ENCODE assay signal across 30 cellular contexts in genomic region chr12:107984973-107985372, GRCh38.
"Had no signal": no experiment of that assay in that cellular context is flagged by ENCODE, and none has a peak within 500 bp of the region (broad histone marks: within the 10 kb centered on the region; RNA-seq: fewer than 3 reads in every experiment).

No MANE protein-coding gene starts in this region.

- H3K4me3 ChIP-seq: MG63, Peyer's patch, SJSA1 had no signal

- H3K36me3 ChIP-seq: MG63, Peyer's patch, SJSA1 had no signal

- H3K27ac Mint-ChIP-seq: T-helper 1 cell treated with Interleukin-12 subunit alpha and Interleukin-12 subunit beta and Interleukin-4 antibody, amounts not matched to agents 30 μg/mL and 1 μg/mL, for 36 hours had no signal

- H3K9me3 ChIP-seq: MG63, Peyer's patch, SJSA1, SK-N-SH had no signal

- H3K9me3 Mint-ChIP-seq: T-helper 1 cell treated with Interleukin-12 subunit alpha and Interleukin-12 subunit beta and Interleukin-4 antibody, amounts not matched to agents 30 μg/mL and 1 μg/mL, for 36 hours had no signal

- H3K27ac ChIP-seq: Peyer's patch, SJSA1 had no signal

- H3K4me3 Mint-ChIP-seq: T-helper 1 cell treated with Interleukin-12 subunit alpha and Interleukin-12 subunit beta and Interleukin-4 antibody, amounts not matched to agents 30 μg/mL and 1 μg/mL, for 36 hours had no signal

- DNase-seq: Karpas-422, MG63, NCI-H1048, NCI-H1092 treated with DMSO at 0.1 percent for 48 hours, NCI-H1105 treated with DMSO at 0.1 percent for 48 hours, NCI-H1417, NCI-H1436, NCI-H146, NCI-H187, NCI-H1930, NCI-H2029 treated with DMSO at 0.1 percent for 48 hours, NCI-H2081 treated with DMSO at 0.1 percent for 48 hours, NCI-H2107, NCI-H2171, NCI-H226, NCI-H510A, NCI-H526, NCI-H69, NCI-H748 treated with DMSO at 0.1 percent for 48 hours, OCI-M1, PC-3, Peyer's patch, Right ventricle myocardium superior, RPMI8226, SHP77 treated with DMSO at 0.1 percent for 48 hours, SK-N-SH, SW 1271, T-helper 1 cell had no signal

- H3K4me1 ChIP-seq: Peyer's patch, SJSA1 had no signal
